Comparison of ENCODE assay signal across 8 cellular contexts in the genomic region with DNA sequence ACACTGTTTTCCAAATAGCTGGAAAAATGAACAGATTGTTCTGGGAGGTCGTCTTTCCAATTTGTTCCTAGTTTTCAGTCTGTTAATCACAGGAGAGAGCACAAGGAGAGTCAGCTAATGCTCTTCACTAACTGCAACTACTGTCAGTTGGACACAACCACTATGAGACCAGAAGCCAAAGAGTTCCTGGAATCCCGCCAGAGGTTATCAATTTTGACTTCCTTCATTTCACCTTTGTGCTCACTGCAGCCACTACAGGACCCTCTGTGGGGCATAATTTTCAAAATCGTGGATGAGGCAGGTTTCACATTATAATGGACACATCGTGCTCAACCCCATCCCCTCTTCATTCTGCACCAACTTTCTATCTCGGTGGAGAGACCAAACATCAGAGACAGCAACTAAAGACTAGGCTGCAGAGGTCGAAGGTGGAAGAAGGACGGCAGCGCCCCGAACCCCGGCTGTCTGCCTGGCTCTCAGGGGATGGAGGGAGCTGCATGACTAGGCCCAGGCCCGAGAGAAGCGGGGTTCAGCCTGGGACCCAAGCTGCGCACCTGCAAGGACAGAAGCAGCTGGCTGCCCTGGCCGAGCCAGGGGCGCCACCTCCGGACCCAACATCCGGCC. TPM values are rescaled to one million over a fixed set of nuclear protein-coding genes. Genes with fewer than 3 reads are reported as not detected.
A peak's percentile ranks its signal among the peaks of the same experiment; 100 is the strongest.
DNase-seq lines count a peak whose midpoint lies in the region; ATAC-seq and TF ChIP-seq lines count a peak whose summit lies in the region.

No MANE protein-coding gene starts in this region.

- H3K27ac Mint-ChIP-seq in effector memory CD8-positive, alpha-beta T cell: peak overlapping the region; percentile 97 to 99

- no peak for TF ChIP-seq CTCF in OCI-LY7 (conservative IDR thresholded peaks at IDR 0.05; ENCODE audit: low read length)
- no peak for TF ChIP-seq CTCF in neutrophil (IDR thresholded peaks at IDR 0.05)

- H3K4me3 Mint-ChIP-seq in effector memory CD8-positive, alpha-beta T cell: peak overlapping the region; percentile 99

- no peaks in the 10 kb centered on the region for H3K9me3 Mint-ChIP-seq in effector memory CD8-positive, alpha-beta T cell

- H3K4me1 ChIP-seq in OCI-LY7 (ENCODE audit: insufficient read depth, low read length, poor library complexity, severe bottlenecking): peaks cover 25% of the 10 kb centered on the region
- H3K4me1 ChIP-seq in neutrophil (ENCODE audit: control insufficient read depth in 1 of 2, insufficient read depth in 1 of 2, low read depth in 1 of 2, low read length in 1 of 2): peaks cover 36 to 44% of the 10 kb centered on the region in 2 experiments

- no peaks in the 10 kb centered on the region for H3K27me3 ChIP-seq in neutrophil

- H2AFZ ChIP-seq in OCI-LY7 (ENCODE audit: low read length): peak overlapping the region; percentile 77

- DNase-seq in NCI-H146 (lab: John Stamatoyannopoulos, UW) (peak; percentile 54), NCI-H146 treated with DMSO at 0.1 percent for 48 hours (lab: John Stamatoyannopoulos, UW; ENCODE audit: unreplicated experiment) (no peak), OCI-LY7 (ENCODE audit: low spot score) (peak; percentile 39), NCI-H226 (no peak), UCSD-AML1 (lab: John Stamatoyannopoulos, UW; ENCODE audit: unreplicated experiment) (no peak)
- no peak for DNase-seq in effector memory CD8-positive, alpha-beta T cell

- peak overlapping the region; percentile 99 for H3K4me3 ChIP-seq in OCI-LY7 (ENCODE audit: low read depth, low read length, poor library complexity, severe bottlenecking)
- peak overlapping the region; percentile 84 to 96 for H3K4me3 ChIP-seq in neutrophil (ENCODE audit: low read depth in 1 of 2, low read length in 1 of 2)

- intact Hi-C loops in OCI-LY7 (cut with micrococcal nuclease; ENCODE audit: unreplicated experiment): loop anchor here (1.0 to 5.0 kb wide), 2 partner anchors 49 to 213 kb away; a partner anchor contains a TSS

- H3K27ac ChIP-seq in OCI-LY7 (ENCODE audit: low read depth, low read length, poor library complexity, severe bottlenecking) (peak overlapping the region; percentile 68), neutrophil (peak overlapping the region; percentile 97)

- no peaks in the 10 kb centered on the region for H4K20me1 ChIP-seq in OCI-LY7 (ENCODE audit: insufficient read depth, low read length)

- H3K9me3 ChIP-seq in OCI-LY7 (ENCODE audit: low read length) (no peaks in the 10 kb centered on the region), neutrophil (no peaks in the 10 kb centered on the region)

- peak; percentile 1 for ATAC-seq in effector memory CD8-positive, alpha-beta T cell (replicated peaks)
- no peak for ATAC-seq in GM18502 (IDR thresholded peaks at IDR 0.05; ENCODE audit: poor library complexity, unreplicated experiment)

- H3K9me2 ChIP-seq in OCI-LY7 (ENCODE audit: insufficient read depth, low read length): no peaks in the 10 kb centered on the region

- H3K36me3 Mint-ChIP-seq in effector memory CD8-positive, alpha-beta T cell (ENCODE audit: insufficient read depth): peaks cover 41% of the 10 kb centered on the region

- H3K4me1 Mint-ChIP-seq in effector memory CD8-positive, alpha-beta T cell (ENCODE audit: low read depth in 2 of 2): peaks cover 42 to 51% of the 10 kb centered on the region in 2 donors

- peak overlapping the region; percentile 97 for H3K4me2 ChIP-seq in OCI-LY7 (ENCODE audit: low read length)

- no TSS peak for BruUV-seq in OCI-LY7 (replicated peaks; lab: Mats Ljungman, UMichigan)

- H3K36me3 ChIP-seq in OCI-LY7 (ENCODE audit: insufficient read depth, low read length): peaks cover 27% of the 10 kb centered on the region
- peaks cover 21% of the 10 kb centered on the region for H3K36me3 ChIP-seq in neutrophil

- CTCF ChIA-PET in OCI-LY7 (lab: Charles Lee; ENCODE audit: unreplicated experiment): interaction anchor here (0.6 to 1.5 kb wide), 5 partner anchors 8 to 170 kb away, joined by 3 to 4 read pairs (median 3); no protein-coding TSS in a partner anchor

- POLR2A ChIA-PET in OCI-LY7 (lab: Charles Lee): interaction anchor here (0.6 to 0.8 kb wide), 5 partner anchors 12 to 102 kb away, joined by 3 to 6 read pairs (median 3); no protein-coding TSS in a partner anchor

- H3K79me2 ChIP-seq in OCI-LY7 (ENCODE audit: insufficient read depth, low read depth, low read length): peaks cover 11% of the 10 kb centered on the region; the same call in 1 of the 2 replicates

- no peaks in the 10 kb centered on the region for H3K27me3 Mint-ChIP-seq in effector memory CD8-positive, alpha-beta T cell

RNA-seq across cellular contexts. Expression of a gene that starts 0.6 kb away (rescaled TPM):
- total RNA-seq in OCI-LY7 (2014; rRNA removed; shearing (Covaris generic)): 23.1 and 25.3 TPM in 2 replicates
- total RNA-seq in OCI-LY7 (2022): 44.9 and 47.4 TPM in 2 replicates

RNA-seq across cellular contexts. Expression of a gene that starts 1.0 kb away (rescaled TPM):
- 16.5 and 22.2 TPM in 2 replicates for total RNA-seq in OCI-LY7 (2014; rRNA removed; shearing (Covaris generic))
- total RNA-seq in OCI-LY7 (2022): 25.8 and 30.1 TPM in 2 replicates

RNA-seq across cellular contexts. Expression of a gene that starts 16.5 kb away (rescaled TPM):
- total RNA-seq in OCI-LY7 (2014; rRNA removed; shearing (Covaris generic)): 1.1 and 1.3 TPM in 2 replicates
- total RNA-seq in OCI-LY7 (2022): 1.2 and 1.4 TPM in 2 replicates

Comparison
In these comparisons a context has a peak if more than half of its experiments do, and no peak if none do; other contexts are left out.
1. DNase-seq: peak in NCI-H146 (single experiment) and OCI-LY7 (single experiment); none in NCI-H146 treated with DMSO at 0.1 percent for 48 hours (single experiment), effector memory CD8-positive, alpha-beta T cell (0 of 3), NCI-H226 (single experiment) and UCSD-AML1 (single experiment).